9 cellular contexts compared by ENCODE assay signal in the genomic region with DNA sequence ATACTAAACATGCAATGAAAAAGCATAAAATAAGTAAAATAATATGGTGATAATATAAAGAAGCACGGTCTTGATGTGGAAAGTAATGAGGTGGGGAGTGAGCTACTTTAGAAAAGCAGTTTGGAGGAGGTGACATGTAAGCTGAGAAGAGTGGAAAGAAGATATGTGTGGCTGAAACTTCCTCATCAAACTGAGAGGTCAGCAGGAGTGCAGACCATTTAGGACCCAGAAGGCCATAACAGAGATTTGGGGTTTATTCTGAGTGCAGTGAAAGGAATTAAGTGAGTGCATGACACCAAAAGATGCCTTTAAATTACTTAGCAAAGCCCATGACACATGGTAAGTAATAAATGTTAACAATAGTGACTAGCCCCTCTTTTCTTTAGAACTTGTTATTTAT. TPM values are rescaled to one million over a fixed set of nuclear protein-coding genes. Genes with fewer than 3 reads are reported as not detected.
DNase-seq lines count a peak whose midpoint lies in the region; ATAC-seq and TF ChIP-seq lines count a peak whose summit lies in the region.
"Had no signal": no experiment of that assay in that cellular context is flagged by ENCODE, and none has a peak within 500 bp of the region (broad histone marks: within the 10 kb centered on the region; RNA-seq: fewer than 3 reads in every experiment).

No MANE protein-coding gene starts in this region.

- H3K4me3 ChIP-seq in MM.1S (ENCODE audit: low read length) (peak overlapping the region; percentile 91), epithelial cell of esophagus (ENCODE audit: low read length) (peak overlapping the region; percentile 81), thoracic aorta (peak overlapping the region; percentile 91)

- TF ChIP-seq CTCF in MM.1S (IDR thresholded peaks at IDR 0.05; ENCODE audit: low read length) (no peak), epithelial cell of esophagus (IDR thresholded peaks at IDR 0.05; ENCODE audit: insufficient read depth, low read depth, low read length, missing control alignments) (no peak), thoracic aorta (IDR thresholded peaks at IDR 0.05) (no peak)

- H3K27me3 ChIP-seq in MM.1S (replicated peaks; ENCODE audit: insufficient read depth, low read length) (no peaks in the 10 kb centered on the region), thoracic aorta (replicated peaks; ENCODE audit: insufficient read depth) (no peaks in the 10 kb centered on the region)
- H3K27me3 ChIP-seq: neutrophil had no signal

- H3K4me1 ChIP-seq in ES-I3 (ENCODE audit: insufficient read depth, low read length) (0 out of 2 replicates have a peak, but pooled peaks cover 7% of the 10 kb centered on the region), MM.1S (ENCODE audit: low read length) (peaks cover 21% of the 10 kb centered on the region), thoracic aorta (ENCODE audit: control insufficient read depth in 1 of 2, low read depth in 2 of 2) (peaks cover 10 to 24% of the 10 kb centered on the region in 2 donors)

- H3K9me3 ChIP-seq in ES-I3 (ENCODE audit: control insufficient read depth, insufficient read depth, low read length), result no peaks in the 10 kb centered on the region
- H3K9me3 ChIP-seq in MM.1S (replicated peaks; ENCODE audit: insufficient read depth, low read length), result no peaks in the 10 kb centered on the region
- H3K9me3 ChIP-seq in thoracic aorta, result no peaks in the 10 kb centered on the region
- H3K9me3 ChIP-seq: neutrophil had no signal

- ATAC-seq in GM21576 (IDR thresholded peaks at IDR 0.05; ENCODE audit: unreplicated experiment) (peak; percentile 38), thoracic aorta (ENCODE audit: insufficient number of reproducible peaks, low FRiP score, low read depth) (no peak)

- DNase-seq in MM.1S, result peak; percentile 70
- no peak for DNase-seq in epithelial cell of esophagus (ENCODE audit: low read depth)
- no peak for DNase-seq in thoracic aorta (ENCODE audit: low spot score)
- no peak for DNase-seq in NCI-H187 (lab: John Stamatoyannopoulos, UW)
- DNase-seq in T1000 (lab: John Stamatoyannopoulos, UW), result no peak
- DNase-seq in activated CD4-positive, CD25-positive, alpha-beta regulatory T cell treated with anti-CD3 and anti-CD28 coated beads, Interleukin-2, amount 50 U/mL, for 72 hours, result no peak

- no peaks in the 10 kb centered on the region for H3K9me2 ChIP-seq in MM.1S (replicated peaks; ENCODE audit: insufficient read depth, low read length)

- H3K27ac ChIP-seq in MM.1S (ENCODE audit: low read length) (no peak overlapping the region), thoracic aorta (no peak overlapping the region)

- H3K9ac ChIP-seq in ES-I3 (ENCODE audit: low read depth, low read length) (peak overlapping the region; percentile 84; the same call in 1 of the 2 replicates), MM.1S (ENCODE audit: low read length) (no peak overlapping the region)

- H3K79me2 ChIP-seq in MM.1S (ENCODE audit: low read length), result peaks cover 17% of the 10 kb centered on the region; the same call in 1 of the 2 replicates

- 0 out of 2 replicates have a peak, but pooled peaks cover 4% of the 10 kb centered on the region for H3F3A ChIP-seq in MM.1S (ENCODE audit: insufficient read depth, low read length)

- H2AFZ ChIP-seq in MM.1S (ENCODE audit: low read length), result peak overlapping the region; percentile 95; the same call in 1 of the 2 replicates

- H3K4me2 ChIP-seq in MM.1S (ENCODE audit: low read depth, low read length), result peak overlapping the region; percentile 78

- H3K36me3 ChIP-seq in ES-I3 (ENCODE audit: insufficient read depth, low read length) (no peaks in the 10 kb centered on the region), MM.1S (replicated peaks; ENCODE audit: insufficient read depth, low read length) (no peaks in the 10 kb centered on the region), thoracic aorta (no peaks in the 10 kb centered on the region)
- H3K36me3 ChIP-seq: neutrophil had no signal

- H4K20me1 ChIP-seq in MM.1S (ENCODE audit: insufficient read depth, low read length), result no peaks in the 10 kb centered on the region

RNA-seq across cellular contexts. Expression of gene TMEM182, which starts 24.4 kb away (rescaled TPM):
- total RNA-seq in thoracic aorta, result 1 to 10 TPM; 2.5 to 3.1 TPM
